Comparison of ENCODE assay signal across 8 cellular contexts in genomic region chr7:130904031-130904757, GRCh38.
DNase-seq lines count a peak whose midpoint lies in the region; ATAC-seq, FAIRE-seq and TF ChIP-seq lines count a peak whose summit lies in the region.

No MANE protein-coding gene starts in this region.

- peaks cover 92% of the 10 kb centered on the region for H3K4me1 Mint-ChIP-seq in chondrocyte (ENCODE audit: low read depth)
- H3K4me1 Mint-ChIP-seq in mesothelial cell of epicardium: peaks cover 26% of the 10 kb centered on the region

- DNase-seq in AG09309 (ENCODE audit: low read depth) (peak; percentile 96), M059J (ENCODE audit: low read depth) (peak; percentile 99), chondrocyte (ENCODE audit: low spot score) (no peak), mesothelial cell of epicardium (ENCODE audit: low spot score in 2 of 2, unreplicated experiment in 2 of 2) (no peak), D721Med (ENCODE audit: insufficient read length, low spot score) (no peak)

- TF ChIP-seq CTCF in AG09309 (IDR thresholded peaks at IDR 0.05; ENCODE audit: control insufficient read depth, insufficient read depth, low read depth, low read length, missing control alignments) (no peak), chondrocyte (IDR thresholded peaks at IDR 0.05) (no peak), mesothelial cell of epicardium (IDR thresholded peaks at IDR 0.05; ENCODE audit: unreplicated experiment) (no peak), D721Med (IDR thresholded peaks at IDR 0.05; ENCODE audit: insufficient read depth, missing control alignments) (no peak)

- H3K27ac Mint-ChIP-seq in chondrocyte (ENCODE audit: unreplicated experiment) (peak overlapping the region; percentile 99), mesothelial cell of epicardium (peak overlapping the region; percentile 78)

- no peak for FAIRE-seq in D721Med (lab: Jason Lieb, UNC)

- no peaks in the 10 kb centered on the region for H3K9me3 Mint-ChIP-seq in chondrocyte (ENCODE audit: low read depth)
- peaks cover 6% of the 10 kb centered on the region for H3K9me3 Mint-ChIP-seq in mesothelial cell of epicardium

- H3K4me3 Mint-ChIP-seq in chondrocyte (ENCODE audit: unreplicated experiment): peak overlapping the region; percentile 55
- H3K4me3 Mint-ChIP-seq in mesothelial cell of epicardium: no peak overlapping the region

- H3K36me3 Mint-ChIP-seq in chondrocyte (ENCODE audit: low read depth): no peaks in the 10 kb centered on the region
- no peaks in the 10 kb centered on the region for H3K36me3 Mint-ChIP-seq in mesothelial cell of epicardium

- H3K4me3 ChIP-seq in AG09309 (ENCODE audit: control insufficient read depth, low read depth, low read length): no peak overlapping the region

- no peaks in the 10 kb centered on the region for H3K27me3 Mint-ChIP-seq in chondrocyte (ENCODE audit: low read depth)
- peaks cover 3% of the 10 kb centered on the region for H3K27me3 Mint-ChIP-seq in mesothelial cell of epicardium (ENCODE audit: low read depth)

- ATAC-seq in GM21529 (IDR thresholded peaks at IDR 0.05; ENCODE audit: unreplicated experiment) (no peak), HG03342 (IDR thresholded peaks at IDR 0.05; ENCODE audit: unreplicated experiment) (no peak), HG03135 (IDR thresholded peaks at IDR 0.05; ENCODE audit: unreplicated experiment) (no peak)

Comparison
In these comparisons a context has a peak if more than half of its experiments do, and no peak if none do; other contexts are left out.
1. DNase-seq: peak in AG09309 (single experiment) and M059J (single experiment); none in chondrocyte (single experiment), mesothelial cell of epicardium (0 of 2) and D721Med (single experiment).